Comparison of ENCODE assay signal across 9 cellular contexts in the genomic region with DNA sequence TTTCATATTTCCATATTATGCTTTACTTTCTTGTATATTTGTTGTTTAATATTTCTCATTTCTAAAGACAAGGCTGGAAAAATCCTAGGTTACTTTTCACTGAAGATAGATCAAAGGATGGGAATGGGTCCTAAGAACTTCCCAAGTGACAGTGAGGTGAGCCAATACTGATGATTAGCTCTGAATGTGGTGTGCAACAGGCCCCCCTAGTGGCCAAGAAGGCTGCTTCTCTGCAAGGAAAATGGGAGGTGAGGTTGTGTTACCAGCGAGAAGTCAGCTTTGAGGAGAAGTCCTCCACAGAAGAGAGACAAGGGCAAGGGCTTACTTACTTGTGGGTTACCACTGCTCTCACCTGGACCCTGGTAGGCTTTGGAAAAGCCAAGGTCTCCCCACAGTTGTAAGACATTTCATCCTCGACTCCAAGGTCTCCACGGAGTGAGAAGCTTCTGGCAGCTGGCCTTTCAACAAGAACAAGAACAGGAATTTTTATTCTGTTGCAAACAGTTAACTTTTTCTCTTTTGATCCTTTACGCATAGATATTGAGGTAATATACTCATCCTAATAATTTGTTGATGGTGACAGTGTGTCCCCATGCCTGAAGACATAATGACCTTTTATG.
DNase-seq lines count a peak whose midpoint lies in the region; ATAC-seq and TF ChIP-seq lines count a peak whose summit lies in the region.
"Had no signal": no experiment of that assay in that cellular context is flagged by ENCODE, and none has a peak within 500 bp of the region (broad histone marks: within the 10 kb centered on the region; RNA-seq: fewer than 3 reads in every experiment).

No MANE protein-coding gene starts in this region.

- peaks cover 14% of the 10 kb centered on the region for H3K4me1 Mint-ChIP-seq in CD4-positive, alpha-beta T cell (ENCODE audit: low read depth)
- peaks cover 7% of the 10 kb centered on the region for H3K4me1 Mint-ChIP-seq in type B pancreatic cell (ENCODE audit: unreplicated experiment)

- H3K9me3 Mint-ChIP-seq in CD4-positive, alpha-beta T cell = no peaks in the 10 kb centered on the region
- H3K9me3 Mint-ChIP-seq in type B pancreatic cell = no peaks in the 10 kb centered on the region

- WGBS in right lobe of liver (ENCODE audit: insufficient coverage, low coverage, low lambda C conversion rate, missing lambda C conversion rate) = 58% methylated on average over 4 of the region's 4 CpGs

- peak; percentile 31 for TF ChIP-seq CTCF in CD4-positive, alpha-beta T cell (IDR thresholded peaks at IDR 0.05)
- TF ChIP-seq CTCF in OCI-LY7 (conservative IDR thresholded peaks at IDR 0.05; ENCODE audit: low read length) = peak; percentile 83
- peak; percentile 50 for TF ChIP-seq CTCF in coronary artery (IDR thresholded peaks at IDR 0.05)
- peak; percentile 63 to 88 (median 76) for TF ChIP-seq CTCF in right lobe of liver (IDR thresholded peaks at IDR 0.05)
- peak; percentile 77 for TF ChIP-seq CTCF in type B pancreatic cell (conservative IDR thresholded peaks at IDR 0.05)

- H4K20me1 ChIP-seq in OCI-LY7 (ENCODE audit: insufficient read depth, low read length) = no peaks in the 10 kb centered on the region; the same call in 1 of the 2 replicates

- H3K4me3 ChIP-seq in OCI-LY7 (ENCODE audit: low read depth, low read length, poor library complexity, severe bottlenecking) (no peak overlapping the region), coronary artery (no peak overlapping the region), right lobe of liver (no peak overlapping the region)
- H3K4me3 ChIP-seq: SK-N-MC had no signal

- intact Hi-C loops in CD4-positive, alpha-beta T cell (cut with DNase I, micrococcal nuclease) = no loop called here
- intact Hi-C loops in OCI-LY7 (cut with micrococcal nuclease; ENCODE audit: unreplicated experiment) = loop anchor here (5.0 kb wide), 1 partner anchor 489 kb away; no protein-coding TSS in a partner anchor
- intact Hi-C loops in right lobe of liver (cut with DNase I) = loop anchor here (5.0 kb wide), 2 partner anchors 141 to 146 kb away; no protein-coding TSS in a partner anchor

- no TSS peak for BruUV-seq in OCI-LY7 (replicated peaks; lab: Mats Ljungman, UMichigan)

- no peaks in the 10 kb centered on the region for H3K9me2 ChIP-seq in OCI-LY7 (ENCODE audit: insufficient read depth, low read length)

- POLR2A ChIA-PET in CD4-positive, alpha-beta T cell (lab: Charles Lee) = interaction anchor here (0.6 kb wide), 1 partner anchor 558 kb away, joined by 3 read pairs; no protein-coding TSS in a partner anchor
- POLR2A ChIA-PET in OCI-LY7 (lab: Charles Lee) = interaction anchor here (1.2 kb wide), 1 partner anchor 15 kb away, joined by 3 read pairs; no protein-coding TSS in a partner anchor

- no peak for ATAC-seq in CD4-positive, alpha-beta T cell (ENCODE audit: poor library complexity)
- peak; percentile 81 for ATAC-seq in GM18867 (IDR thresholded peaks at IDR 0.05; ENCODE audit: unreplicated experiment)
- peak; percentile 67 for ATAC-seq in HG03521 (IDR thresholded peaks at IDR 0.05; ENCODE audit: unreplicated experiment)
- peak; percentile 83 to 85 (median 84) for ATAC-seq in right lobe of liver

- H2AFZ ChIP-seq in OCI-LY7 (ENCODE audit: low read length) = no peak overlapping the region

- H3K4me2 ChIP-seq in OCI-LY7 (ENCODE audit: low read length) = no peak overlapping the region

- H3K36me3 Mint-ChIP-seq in CD4-positive, alpha-beta T cell (ENCODE audit: low read depth) = no peaks in the 10 kb centered on the region
- H3K36me3 Mint-ChIP-seq in type B pancreatic cell = no peaks in the 10 kb centered on the region

- peaks cover 30% of the 10 kb centered on the region for H3K27me3 Mint-ChIP-seq in CD4-positive, alpha-beta T cell
- H3K27me3 Mint-ChIP-seq in type B pancreatic cell = peaks cover 4% of the 10 kb centered on the region

- CTCF ChIA-PET in CD4-positive, alpha-beta T cell (lab: Charles Lee) = no interaction called here
- CTCF ChIA-PET in OCI-LY7 (lab: Charles Lee; ENCODE audit: unreplicated experiment) = no interaction called here

- no peaks in the 10 kb centered on the region for H3K4me1 ChIP-seq in OCI-LY7 (ENCODE audit: insufficient read depth, low read length, poor library complexity, severe bottlenecking)
- no peaks in the 10 kb centered on the region for H3K4me1 ChIP-seq in right lobe of liver

- no peak overlapping the region for H3K4me3 Mint-ChIP-seq in CD4-positive, alpha-beta T cell
- H3K4me3 Mint-ChIP-seq in type B pancreatic cell = no peak overlapping the region

- no peaks in the 10 kb centered on the region for H3K9me3 ChIP-seq in CD4-positive, alpha-beta T cell (ENCODE audit: control insufficient read depth, low read length)
- H3K9me3 ChIP-seq in OCI-LY7 (ENCODE audit: low read length) (no peaks in the 10 kb centered on the region), right lobe of liver (no peaks in the 10 kb centered on the region)

- peak in 1 of 10 experiments; percentile 4 for DNase-seq in CD4-positive, alpha-beta T cell
- DNase-seq in OCI-LY7 (ENCODE audit: low spot score) (peak; percentile 43), coronary artery (ENCODE audit: low spot score) (no peak), right lobe of liver (peak; percentile 38 to 58 (median 53)), type B pancreatic cell (ENCODE audit: extremely low spot score, unreplicated experiment) (no peak), NK-92 (lab: John Stamatoyannopoulos, UW; ENCODE audit: unreplicated experiment) (no peak)

- TF ChIP-seq POLR2A in right lobe of liver (IDR thresholded peaks at IDR 0.05) = no peak

- peaks cover 4% of the 10 kb centered on the region for H3K27me3 ChIP-seq in CD4-positive, alpha-beta T cell (ENCODE audit: control insufficient read depth, insufficient read depth, low read length)
- H3K27me3 ChIP-seq in right lobe of liver = no peaks in the 10 kb centered on the region

- H3K27ac ChIP-seq in CD4-positive, alpha-beta T cell (ENCODE audit: low read depth, low read length) = no peak overlapping the region
- H3K27ac ChIP-seq in OCI-LY7 (ENCODE audit: low read depth, low read length, poor library complexity, severe bottlenecking) = no peak overlapping the region
- no peak overlapping the region for H3K27ac ChIP-seq in coronary artery
- no peak overlapping the region for H3K27ac ChIP-seq in right lobe of liver
- H3K27ac ChIP-seq: SK-N-MC had no signal

- no peaks in the 10 kb centered on the region for H3K79me2 ChIP-seq in OCI-LY7 (ENCODE audit: insufficient read depth, low read depth, low read length)

- no peak overlapping the region for H3K27ac Mint-ChIP-seq in CD4-positive, alpha-beta T cell
- H3K27ac Mint-ChIP-seq in type B pancreatic cell = no peak overlapping the region

- H3K36me3 ChIP-seq in OCI-LY7 (ENCODE audit: insufficient read depth, low read length) = no peaks in the 10 kb centered on the region
- no peaks in the 10 kb centered on the region for H3K36me3 ChIP-seq in right lobe of liver

Comparison
In these comparisons a context has a peak if more than half of its experiments do, and no peak if none do; other contexts are left out.
1. DNase-seq: peak in OCI-LY7 (single experiment) and right lobe of liver (3 of 3); none in coronary artery (single experiment), type B pancreatic cell (single experiment) and NK-92 (single experiment).
2. CTCF ChIP-seq: peak in every context shown above with its lines; median percentile 83 in OCI-LY7; 77 in type B pancreatic cell; 76 in right lobe of liver; 50 in coronary artery; 31 in CD4-positive, alpha-beta T cell.
3. intact Hi-C loops: an anchor here in OCI-LY7 (5.0 kb wide) and right lobe of liver (5.0 kb wide); none called in CD4-positive, alpha-beta T cell.